7 cellular contexts compared by ENCODE assay signal in genomic region chr13:99959538-99960230, GRCh38. TPM values are rescaled to one million over a fixed set of nuclear protein-coding genes. Genes with fewer than 3 reads are reported as not detected.
DNase-seq lines count a peak whose midpoint lies in the region; ATAC-seq, FAIRE-seq and TF ChIP-seq lines count a peak whose summit lies in the region.

No MANE protein-coding gene starts in this region.

- peak overlapping the region; percentile 59 for H3K4me3 ChIP-seq in PC-3 (ENCODE audit: low read length)
- peak overlapping the region in 1 of 3 experiments; percentile 31 for H3K4me3 ChIP-seq in endothelial cell of umbilical vein (replicated peaks in 1 of 3; ENCODE audit: insufficient read depth in 1 of 3, low read depth in 1 of 3, low read length in 3 of 3)

- no peaks in the 10 kb centered on the region for H3K9me2 ChIP-seq in PC-3 (replicated peaks; ENCODE audit: low read length)

- no peaks in the 10 kb centered on the region for H3K9me3 ChIP-seq in PC-3 (ENCODE audit: low read length)
- no peaks in the 10 kb centered on the region for H3K9me3 ChIP-seq in endothelial cell of umbilical vein (replicated peaks; ENCODE audit: control insufficient read depth, insufficient read depth, low read length)

- POLR2A ChIA-PET in PC-3 (lab: Charles Lee; ENCODE audit: unreplicated experiment) = no interaction called here
- POLR2A ChIA-PET in endothelial cell of umbilical vein (lab: Charles Lee) = no interaction called here

- H3K27ac ChIP-seq in PC-3 (ENCODE audit: low read length) (no peak overlapping the region), endothelial cell of umbilical vein (ENCODE audit: insufficient read depth, low read depth, low read length) (no peak overlapping the region)

- no peaks in the 10 kb centered on the region for H3F3A ChIP-seq in PC-3 (ENCODE audit: low read length, unreplicated experiment)

- dilution Hi-C loops in endothelial cell of umbilical vein (cut with MboI; ENCODE audit: extremely low pct_ligation_motif_present, low sequenced_read_pairs) = no loop called here

- H3K9ac ChIP-seq in PC-3 (ENCODE audit: low read length) = no peak overlapping the region
- no peak overlapping the region for H3K9ac ChIP-seq in endothelial cell of umbilical vein (replicated peaks; ENCODE audit: extremely low read depth, insufficient read depth, low read length)

- H3K9me1 ChIP-seq in endothelial cell of umbilical vein (replicated peaks; ENCODE audit: control insufficient read depth, extremely low read depth, insufficient read depth, low read length) = no peaks in the 10 kb centered on the region

- H4K20me1 ChIP-seq in PC-3 (ENCODE audit: low read length) (no peaks in the 10 kb centered on the region), endothelial cell of umbilical vein (replicated peaks; ENCODE audit: control insufficient read depth, extremely low read depth, insufficient read depth, low read length) (no peaks in the 10 kb centered on the region)

- no peaks in the 10 kb centered on the region for H3K79me2 ChIP-seq in PC-3 (ENCODE audit: low read length)
- H3K79me2 ChIP-seq in endothelial cell of umbilical vein (ENCODE audit: control insufficient read depth, insufficient read depth, low read length) = no peaks in the 10 kb centered on the region

- peak overlapping the region; percentile 69 for H3K4me2 ChIP-seq in PC-3 (ENCODE audit: low read length)
- H3K4me2 ChIP-seq in endothelial cell of umbilical vein (ENCODE audit: insufficient read depth, low read length) = peak overlapping the region; percentile 69

- intact Hi-C loops in PC-3 (cut with micrococcal nuclease) (no loop called here), endothelial cell of umbilical vein (cut with micrococcal nuclease) (loop anchor here (10.0 kb wide), 1 partner anchor 305 kb away; no protein-coding TSS in a partner anchor), posterior vena cava (cut with DNase I) (no loop called here)

- DNase-seq in GM13976 (ENCODE audit: low spot score) (peak; percentile 40), PC-3 (no peak), endothelial cell of umbilical vein (ENCODE audit: low read depth, low spot score) (no peak), posterior vena cava (ENCODE audit: low spot score) (peak; percentile 66), NCI-H82 treated with DMSO at 0.1 percent for 48 hours (lab: John Stamatoyannopoulos, UW; ENCODE audit: unreplicated experiment) (no peak)
- DNase-seq in stimulated activated CD4-positive, alpha-beta T cell treated with anti-CD3 and anti-CD28 coated beads, Interleukin-2, amount 100 ng/mL, for 48 hours = no peak

- H3K36me3 ChIP-seq in PC-3 (ENCODE audit: low read depth, low read length) (no peaks in the 10 kb centered on the region), endothelial cell of umbilical vein (ENCODE audit: control insufficient read depth in 2 of 2, extremely low read depth in 1 of 2, insufficient read depth in 2 of 2, low read length in 2 of 2) (no peaks in the 10 kb centered on the region)

- ATAC-seq in PC-3 = peak; percentile 35
- ATAC-seq in HG03354 (IDR thresholded peaks at IDR 0.05; ENCODE audit: poor library complexity, severe bottlenecking, unreplicated experiment) = no peak

- CTCF ChIA-PET in PC-3 (lab: Charles Lee) = no interaction called here
- CTCF ChIA-PET in endothelial cell of umbilical vein (lab: Charles Lee) = no interaction called here

- FAIRE-seq in endothelial cell of umbilical vein (lab: Jason Lieb, UNC) = no peak

- no TSS peak for BruUV-seq in PC-3 (replicated peaks; lab: Mats Ljungman, UMichigan)
- no TSS peak for BruUV-seq in endothelial cell of umbilical vein (replicated peaks; lab: Mats Ljungman, UMichigan)

- H2AFZ ChIP-seq in PC-3 (ENCODE audit: low read length) (no peak overlapping the region), endothelial cell of umbilical vein (ENCODE audit: low read depth, low read length) (no peak overlapping the region)

- H3K27me3 ChIP-seq in PC-3 (ENCODE audit: low read length) (peaks cover 85% of the 10 kb centered on the region), endothelial cell of umbilical vein (ENCODE audit: control insufficient read depth in 2 of 2, insufficient read depth in 2 of 2, low read length in 2 of 2) (peaks cover 74 to 97% of the 10 kb centered on the region in 2 experiments)

- TF ChIP-seq CTCF in GM13976 (IDR thresholded peaks at IDR 0.05; ENCODE audit: borderline replicate concordance, control extremely low read depth, extremely low read depth, insufficient read depth, missing control alignments) = no peak
- TF ChIP-seq CTCF in PC-3 (conservative IDR thresholded peaks at IDR 0.05; ENCODE audit: low read depth, low read length) = peak; percentile 36; the same call in 1 of the 2 replicates
- TF ChIP-seq CTCF in endothelial cell of umbilical vein (IDR thresholded peaks at IDR 0.05; ENCODE audit: extremely low read depth in 1 of 2, insufficient read depth in 1 of 2, low read depth in 1 of 2, low read length in 2 of 2) = peak in 1 of 2 donors; percentile 25

- in situ Hi-C loops in GM13976 (cut with MboI; ENCODE audit: low sequenced_read_pairs, unreplicated experiment) = no loop called here

- TF ChIP-seq POLR2A in endothelial cell of umbilical vein (IDR thresholded peaks at IDR 0.05; ENCODE audit: low read depth, low read length) = no peak

- H3K4me1 ChIP-seq in PC-3 (ENCODE audit: insufficient read depth, low read length) (no peaks in the 10 kb centered on the region), endothelial cell of umbilical vein (ENCODE audit: control insufficient read depth, extremely low read depth, insufficient read depth, low read length) (peaks cover 7% of the 10 kb centered on the region)

TF ChIP-seq in endothelial cell of umbilical vein, 7 proteins besides CTCF, POLR2A, EP300 and RAD21:
- peak; percentile 81 for TF ChIP-seq EZH2 (IDR thresholded peaks at IDR 0.05; ENCODE audit: borderline replicate concordance, low read depth, low read length, severe bottlenecking)
- no peak for TF ChIP-seq GATA2 (IDR thresholded peaks at IDR 0.05; ENCODE audit: insufficient read depth, insufficient read length, low read depth, low read length)
TF ChIP-seq in endothelial cell of umbilical vein: peak in this region for 1.

RNA-seq across cellular contexts. Expression of gene ZIC5, which starts 11.9 kb away (rescaled TPM):
- total RNA-seq in PC-3 (2014; rRNA removed) (not detected in 2 replicates), endothelial cell of umbilical vein (not detected in 2 replicates), posterior vena cava (not detected)
- polyA plus RNA-seq in endothelial cell of umbilical vein = not detected in 2 replicates
- not detected in 2 replicates for polyA plus RNA-seq in endothelial cell of umbilical vein (2011; cell fraction: cytosol; rRNA removed)
- polyA plus RNA-seq in endothelial cell of umbilical vein (2011; cell fraction: nucleus; rRNA removed) = not detected in 2 replicates
- polyA plus RNA-seq in endothelial cell of umbilical vein (2012) = not detected in 2 replicates
- polyA minus RNA-seq in endothelial cell of umbilical vein = 0.04 TPM in 1 of 2 replicates, not detected in the other
- 2.3 TPM for polyA minus RNA-seq in endothelial cell of umbilical vein (2011; cell fraction: cytosol; rRNA and poly(A)+ RNA removed)
- polyA minus RNA-seq in endothelial cell of umbilical vein (2011; cell fraction: nucleus; rRNA and poly(A)+ RNA removed) = not detected in 2 replicates

RNA-seq across cellular contexts. Expression of gene ZIC2, which starts 21.9 kb away (rescaled TPM):
- total RNA-seq in PC-3 (2014; rRNA removed) (not detected in 2 replicates), endothelial cell of umbilical vein (not detected in 2 replicates), posterior vena cava (under 1 TPM in 1 of 2 donors, not detected in 1; 0.10 TPM)
- polyA plus RNA-seq in endothelial cell of umbilical vein = 0.03 TPM in 1 of 2 replicates, not detected in the other
- polyA plus RNA-seq in endothelial cell of umbilical vein (2011; cell fraction: cytosol; rRNA removed) = not detected in 2 replicates
- not detected in 2 replicates for polyA plus RNA-seq in endothelial cell of umbilical vein (2011; cell fraction: nucleus; rRNA removed)
- not detected in 2 replicates for polyA plus RNA-seq in endothelial cell of umbilical vein (2012)
- not detected in 2 replicates for polyA minus RNA-seq in endothelial cell of umbilical vein
- polyA minus RNA-seq in endothelial cell of umbilical vein (2011; cell fraction: cytosol; rRNA and poly(A)+ RNA removed) = 7.9 TPM
- polyA minus RNA-seq in endothelial cell of umbilical vein (2011; cell fraction: nucleus; rRNA and poly(A)+ RNA removed) = not detected in 2 replicates

Comparison
In these comparisons a context has a peak if more than half of its experiments do, and no peak if none do; other contexts are left out.
1. DNase-seq: peak in GM13976 (single experiment) and posterior vena cava (single experiment); none in PC-3 (single experiment), endothelial cell of umbilical vein (single experiment), NCI-H82 treated with DMSO at 0.1 percent for 48 hours (single experiment) and stimulated activated CD4-positive, alpha-beta T cell treated with anti-CD3 and anti-CD28 coated beads, Interleukin-2, amount 100 ng/mL, for 48 hours (0 of 2).